In genomic region chr10:47024399-47025252, GRCh38 we compare ENCODE assay signal across 8 cellular contexts.
DNase-seq lines count a peak whose midpoint lies in the region; ATAC-seq and TF ChIP-seq lines count a peak whose summit lies in the region.

No MANE protein-coding gene starts in this region.

- no peaks in the 10 kb centered on the region for H3K9me3 Mint-ChIP-seq in activated T-helper 1 cell treated with anti-CD3 and anti-CD28 coated beads, Interleukin-12 subunit alpha, Interleukin-12 subunit beta, Interleukin-2, Interleukin-4 antibody, amounts not matched to agents 30 ng/mL and 10 ng/mL and 1 ng/mL, durations not matched to agents 14 hours and 24 hours and 36 hours

- TF ChIP-seq CTCF in fibroblast of the aortic adventitia (IDR thresholded peaks at IDR 0.05; ENCODE audit: insufficient read depth, low read length) (peak; percentile 79), thyroid gland (IDR thresholded peaks at IDR 0.05) (peak; percentile 31 to 89 (median 67))

- H3K27ac Mint-ChIP-seq in activated T-helper 1 cell treated with anti-CD3 and anti-CD28 coated beads, Interleukin-12 subunit alpha, Interleukin-12 subunit beta, Interleukin-2, Interleukin-4 antibody, amounts not matched to agents 30 ng/mL and 10 ng/mL and 1 ng/mL, durations not matched to agents 14 hours and 24 hours and 36 hours: no peak overlapping the region

- no peaks in the 10 kb centered on the region for H3K27me3 ChIP-seq in thyroid gland

- H3K36me3 Mint-ChIP-seq in activated T-helper 1 cell treated with anti-CD3 and anti-CD28 coated beads, Interleukin-12 subunit alpha, Interleukin-12 subunit beta, Interleukin-2, Interleukin-4 antibody, amounts not matched to agents 30 ng/mL and 10 ng/mL and 1 ng/mL, durations not matched to agents 14 hours and 24 hours and 36 hours (ENCODE audit: low read depth): no peaks in the 10 kb centered on the region

- peak; percentile 69 for ATAC-seq in HG02981 (IDR thresholded peaks at IDR 0.05; ENCODE audit: unreplicated experiment)

- no peak for TF ChIP-seq POLR2A in thyroid gland (IDR thresholded peaks at IDR 0.05)

- H3K4me1 ChIP-seq in thyroid gland: no peaks in the 10 kb centered on the region

- H3K4me1 Mint-ChIP-seq in activated T-helper 1 cell treated with anti-CD3 and anti-CD28 coated beads, Interleukin-12 subunit alpha, Interleukin-12 subunit beta, Interleukin-2, Interleukin-4 antibody, amounts not matched to agents 30 ng/mL and 10 ng/mL and 1 ng/mL, durations not matched to agents 14 hours and 24 hours and 36 hours (ENCODE audit: low read depth): no peaks in the 10 kb centered on the region

- 19 to 31% methylated on average over 9 of the region's 9 CpGs for WGBS in thyroid gland, 2 donors

- DNase-seq in DMS 273 (lab: John Stamatoyannopoulos, UW; ENCODE audit: unreplicated experiment) (peak; percentile 73), DMS 273 treated with DMSO at 0.1 percent for 48 hours (lab: John Stamatoyannopoulos, UW) (no peak), OCI-M1 (lab: John Stamatoyannopoulos, UW) (peak; percentile 72), fibroblast of the aortic adventitia (ENCODE audit: low read depth) (peak; percentile 55), occipital lobe (lab: John Stamatoyannopoulos, UW) (peak; percentile 36), thyroid gland (peak; percentile 69 to 71)
- DNase-seq in activated T-helper 1 cell treated with anti-CD3 and anti-CD28 coated beads, Interleukin-12 subunit alpha, Interleukin-12 subunit beta, Interleukin-2, Interleukin-4 antibody, amounts not matched to agents 30 ng/mL and 10 ng/mL and 1 ng/mL, durations not matched to agents 14 hours and 24 hours and 36 hours (ENCODE audit: low spot score): peak; percentile 41

- no peak overlapping the region for H3K27ac ChIP-seq in thyroid gland

- H3K4me3 ChIP-seq in fibroblast of the aortic adventitia (ENCODE audit: low read depth, low read length): no peak overlapping the region
- H3K4me3 ChIP-seq in thyroid gland (replicated peaks in 1 of 3): no peak overlapping the region

- no peak overlapping the region for H3K4me3 Mint-ChIP-seq in activated T-helper 1 cell treated with anti-CD3 and anti-CD28 coated beads, Interleukin-12 subunit alpha, Interleukin-12 subunit beta, Interleukin-2, Interleukin-4 antibody, amounts not matched to agents 30 ng/mL and 10 ng/mL and 1 ng/mL, durations not matched to agents 14 hours and 24 hours and 36 hours

- intact Hi-C loops in activated T-helper 1 cell treated with anti-CD3 and anti-CD28 coated beads, Interleukin-12 subunit alpha, Interleukin-12 subunit beta, Interleukin-2, Interleukin-4 antibody, amounts not matched to agents 30 ng/mL and 10 ng/mL and 1 ng/mL, durations not matched to agents 14 hours and 24 hours and 36 hours (cut with micrococcal nuclease): loop anchor here (1.0 kb wide), 2 partner anchors 288 to 316 kb away; no protein-coding TSS in a partner anchor
- intact Hi-C loops in thyroid gland (cut with DNase I): loop anchor here (5.0 kb wide), 1 partner anchor 288 kb away; no protein-coding TSS in a partner anchor

- H3K36me3 ChIP-seq in thyroid gland: no peaks in the 10 kb centered on the region

- no peaks in the 10 kb centered on the region for H3K9me3 ChIP-seq in thyroid gland

- H3K27me3 Mint-ChIP-seq in activated T-helper 1 cell treated with anti-CD3 and anti-CD28 coated beads, Interleukin-12 subunit alpha, Interleukin-12 subunit beta, Interleukin-2, Interleukin-4 antibody, amounts not matched to agents 30 ng/mL and 10 ng/mL and 1 ng/mL, durations not matched to agents 14 hours and 24 hours and 36 hours (ENCODE audit: insufficient read depth): peaks cover 3% of the 10 kb centered on the region
